10 cellular contexts compared by ENCODE assay signal in the genomic region with DNA sequence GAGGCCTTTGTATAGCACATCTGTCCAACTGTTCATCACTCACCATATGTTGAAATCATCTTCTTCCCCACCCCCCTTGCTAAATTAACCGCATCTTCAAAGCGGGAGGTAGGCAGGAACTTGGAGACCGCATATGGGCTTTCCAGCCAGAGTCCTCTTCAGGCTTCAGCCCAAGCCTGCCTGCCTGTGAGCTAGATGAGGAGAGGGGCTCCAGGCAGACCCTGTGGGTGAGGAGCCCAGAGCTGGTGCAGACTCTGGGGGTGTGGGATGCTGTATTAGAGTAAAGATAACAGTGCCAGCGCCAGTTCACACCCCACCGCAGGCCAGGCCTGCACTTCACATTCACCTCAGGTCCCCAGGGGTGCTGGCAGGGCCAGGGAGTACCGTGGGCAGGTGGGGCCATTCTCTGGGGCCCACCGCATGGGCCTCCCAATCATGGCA. TPM values are rescaled to one million over a fixed set of nuclear protein-coding genes. Genes with fewer than 3 reads are reported as not detected.
DNase-seq lines count a peak whose midpoint lies in the region; ATAC-seq and TF ChIP-seq lines count a peak whose summit lies in the region.
"Had no signal": no experiment of that assay in that cellular context is flagged by ENCODE, and none has a peak within 500 bp of the region (broad histone marks: within the 10 kb centered on the region; RNA-seq: fewer than 3 reads in every experiment).

No MANE protein-coding gene starts in this region.

- H3K27me3 ChIP-seq in iPS-20b (ENCODE audit: insufficient read depth, low read length) (no peaks in the 10 kb centered on the region), upper lobe of right lung (no peaks in the 10 kb centered on the region), uterus (no peaks in the 10 kb centered on the region)
- H3K27me3 ChIP-seq: colonic mucosa had no signal

- H3K4me3 ChIP-seq in iPS-20b (ENCODE audit: low read length) (no peak overlapping the region), upper lobe of right lung (no peak overlapping the region), uterus (no peak overlapping the region)
- H3K4me3 ChIP-seq: colonic mucosa had no signal

- H3K4me3 Mint-ChIP-seq in activated CD8-positive, alpha-beta T cell treated with anti-CD3 and anti-CD28 coated beads, Interleukin-2, amount 10 ng/mL, durations not matched to agents 7 days and 5 days = peak overlapping the region; percentile 61

- TF ChIP-seq POLR2A in uterus (IDR thresholded peaks at IDR 0.05) = no peak

- H3K36me3 ChIP-seq in iPS-20b (ENCODE audit: insufficient read depth, low read depth, low read length) (peaks cover 27% of the 10 kb centered on the region), upper lobe of right lung (no peaks in the 10 kb centered on the region), uterus (no peaks in the 10 kb centered on the region)
- H3K36me3 ChIP-seq: colonic mucosa had no signal

- H3K27ac Mint-ChIP-seq in activated CD8-positive, alpha-beta T cell treated with anti-CD3 and anti-CD28 coated beads, Interleukin-2, amount 10 ng/mL, durations not matched to agents 7 days and 5 days = peak overlapping the region; percentile 75

- TF ChIP-seq CTCF in upper lobe of right lung (IDR thresholded peaks at IDR 0.05) (no peak), uterus (IDR thresholded peaks at IDR 0.05) (no peak)

- H3K4me1 ChIP-seq in iPS-20b (ENCODE audit: insufficient read depth, low read length) (peaks cover 50% of the 10 kb centered on the region), upper lobe of right lung (peaks cover 64% of the 10 kb centered on the region), uterus (peaks cover 19 to 29% of the 10 kb centered on the region in 2 donors)

- CTCF ChIA-PET in activated CD8-positive, alpha-beta T cell treated with anti-CD3 and anti-CD28 coated beads, Interleukin-2, amount 10 ng/mL, durations not matched to agents 7 days and 5 days (lab: Charles Lee) = interaction anchor here (1.2 to 2.2 kb wide), 5 partner anchors 10 to 70 kb away, joined by 3 to 8 read pairs (median 3); no protein-coding TSS in a partner anchor

- H3K36me3 Mint-ChIP-seq in activated CD8-positive, alpha-beta T cell treated with anti-CD3 and anti-CD28 coated beads, Interleukin-2, amount 10 ng/mL, durations not matched to agents 7 days and 5 days (ENCODE audit: low read depth) = peaks cover 45% of the 10 kb centered on the region

- peak; percentile 41 for ATAC-seq in activated CD8-positive, alpha-beta T cell treated with anti-CD3 and anti-CD28 coated beads, Interleukin-2, amount 10 ng/mL, durations not matched to agents 7 days and 5 days
- no peak for ATAC-seq in upper lobe of right lung
- ATAC-seq in GM21529 (IDR thresholded peaks at IDR 0.05; ENCODE audit: unreplicated experiment) = no peak
- ATAC-seq: Panc1 had no signal

- H3K4me1 Mint-ChIP-seq in activated CD8-positive, alpha-beta T cell treated with anti-CD3 and anti-CD28 coated beads, Interleukin-2, amount 10 ng/mL, durations not matched to agents 7 days and 5 days (ENCODE audit: low read depth) = peaks cover 85% of the 10 kb centered on the region

- H3K9me3 ChIP-seq in iPS-20b (ENCODE audit: insufficient read depth, low read depth, low read length) (no peaks in the 10 kb centered on the region), upper lobe of right lung (no peaks in the 10 kb centered on the region), uterus (no peaks in the 10 kb centered on the region)
- H3K9me3 ChIP-seq: colonic mucosa had no signal

- DNase-seq in stimulated activated CD4-positive, alpha-beta T cell treated with anti-CD3 and anti-CD28 coated beads, Interleukin-15, amount 100 ng/mL, for 24 hours = peak; percentile 43
- no peak for DNase-seq in stimulated activated CD4-positive, alpha-beta T cell treated with anti-CD3 and anti-CD28 coated beads, Interleukin-12 subunit alpha, Interleukin-12 subunit beta, amount 100 ng/mL, for 4 hours
- DNase-seq in activated CD8-positive, alpha-beta T cell treated with anti-CD3 and anti-CD28 coated beads, Interleukin-2, amount 10 ng/mL, durations not matched to agents 7 days and 5 days = peak; percentile 69
- DNase-seq in upper lobe of right lung (no peak), amniotic stem cell (lab: John Stamatoyannopoulos, UW) (no peak), uterus (no peak)
- DNase-seq: colonic mucosa had no signal

- H3K9me3 Mint-ChIP-seq in activated CD8-positive, alpha-beta T cell treated with anti-CD3 and anti-CD28 coated beads, Interleukin-2, amount 10 ng/mL, durations not matched to agents 7 days and 5 days (ENCODE audit: insufficient read depth) = no peaks in the 10 kb centered on the region

- H3K9ac ChIP-seq in iPS-20b (ENCODE audit: low read depth, low read length) = peak overlapping the region; percentile 2; the same call in 1 of the 2 replicates

- H3K27me3 Mint-ChIP-seq in activated CD8-positive, alpha-beta T cell treated with anti-CD3 and anti-CD28 coated beads, Interleukin-2, amount 10 ng/mL, durations not matched to agents 7 days and 5 days (ENCODE audit: low read depth) = no peaks in the 10 kb centered on the region

- POLR2A ChIA-PET in activated CD8-positive, alpha-beta T cell treated with anti-CD3 and anti-CD28 coated beads, Interleukin-2, amount 10 ng/mL, durations not matched to agents 7 days and 5 days (lab: Charles Lee) = interaction anchor here (0.6 kb wide), 1 partner anchor 15 kb away, joined by 3 read pairs; no protein-coding TSS in a partner anchor

- H3K27ac ChIP-seq in iPS-20b (ENCODE audit: low read length) = no peak overlapping the region
- H3K27ac ChIP-seq in upper lobe of right lung = peak overlapping the region; percentile 6
- H3K27ac ChIP-seq in uterus = no peak overlapping the region
- H3K27ac ChIP-seq: colonic mucosa had no signal

- intact Hi-C loops in upper lobe of right lung (cut with DNase I) = no loop called here
- intact Hi-C loops in uterus (cut with DNase I; ENCODE audit: low total_unique reads) = no loop called here

RNA-seq across cellular contexts. Expression of a gene that starts 16.2 kb away (rescaled TPM):
- 100 to 1,000 TPM; 215 to 216 TPM for total RNA-seq in activated CD8-positive, alpha-beta T cell treated with anti-CD3 and anti-CD28 coated beads, Interleukin-2, amount 10 ng/mL, durations not matched to agents 7 days and 5 days
- total RNA-seq in upper lobe of right lung (190 TPM), uterus (100 to 1,000 TPM in 3 of 4 donors, 10 to 100 TPM in 1; 81.5 to 297 (median 133) TPM)

Comparison
In these comparisons a context has a peak if more than half of its experiments do, and no peak if none do; other contexts are left out.
1. DNase-seq: peak in stimulated activated CD4-positive, alpha-beta T cell treated with anti-CD3 and anti-CD28 coated beads, Interleukin-15, amount 100 ng/mL, for 24 hours (single experiment) and activated CD8-positive, alpha-beta T cell treated with anti-CD3 and anti-CD28 coated beads, Interleukin-2, amount 10 ng/mL, durations not matched to agents 7 days and 5 days (single experiment); none in stimulated activated CD4-positive, alpha-beta T cell treated with anti-CD3 and anti-CD28 coated beads, Interleukin-12 subunit alpha, Interleukin-12 subunit beta, amount 100 ng/mL, for 4 hours (single experiment), upper lobe of right lung (single experiment), amniotic stem cell (single experiment) and uterus (0 of 2).